ENCODE assay signal across 1 cellular context in the genomic region with DNA sequence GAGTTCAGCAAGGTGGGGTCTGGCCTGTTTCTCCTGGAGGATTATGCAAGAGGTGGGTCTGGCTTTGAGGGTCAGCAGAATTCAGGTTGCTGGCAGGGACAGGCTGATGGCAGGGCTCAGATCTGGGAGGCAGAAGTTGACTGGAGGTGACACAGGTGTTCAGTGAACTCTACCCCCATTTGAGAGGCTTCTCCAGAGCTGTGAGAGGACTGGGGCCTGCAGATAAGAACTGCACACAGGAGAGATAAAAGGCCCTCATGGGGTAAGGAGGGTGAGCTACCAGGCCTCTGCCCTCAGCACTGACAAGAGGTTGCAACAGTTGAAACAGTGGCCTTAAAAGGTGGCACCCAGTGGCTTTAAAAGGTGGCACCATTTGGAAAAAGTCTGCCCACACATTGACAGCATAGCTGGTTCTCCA.
A peak's percentile ranks its signal among the peaks of the same experiment; 100 is the strongest.
TF ChIP-seq lines count a peak whose summit lies in the region.

No MANE protein-coding gene starts in this region.

TF ChIP-seq in K562, 482 proteins besides CTCF, POLR2A, EP300 and RAD21 (continued from another document and continues in another):
- TF ChIP-seq, protein P1, sequence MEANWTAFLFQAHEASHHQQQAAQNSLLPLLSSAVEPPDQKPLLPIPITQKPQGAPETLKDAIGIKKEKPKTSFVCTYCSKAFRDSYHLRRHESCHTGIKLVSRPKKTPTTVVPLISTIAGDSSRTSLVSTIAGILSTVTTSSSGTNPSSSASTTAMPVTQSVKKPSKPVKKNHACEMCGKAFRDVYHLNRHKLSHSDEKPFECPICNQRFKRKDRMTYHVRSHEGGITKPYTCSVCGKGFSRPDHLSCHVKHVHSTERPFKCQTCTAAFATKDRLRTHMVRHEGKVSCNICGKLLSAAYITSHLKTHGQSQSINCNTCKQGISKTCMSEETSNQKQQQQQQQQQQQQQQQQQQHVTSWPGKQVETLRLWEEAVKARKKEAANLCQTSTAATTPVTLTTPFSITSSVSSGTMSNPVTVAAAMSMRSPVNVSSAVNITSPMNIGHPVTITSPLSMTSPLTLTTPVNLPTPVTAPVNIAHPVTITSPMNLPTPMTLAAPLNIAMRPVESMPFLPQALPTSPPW (CRISPR knock-in tag; IDR thresholded peaks at IDR 0.05) = peak; percentile 48; the same call in 1 of the 2 replicates
- TF ChIP-seq, protein P2, sequence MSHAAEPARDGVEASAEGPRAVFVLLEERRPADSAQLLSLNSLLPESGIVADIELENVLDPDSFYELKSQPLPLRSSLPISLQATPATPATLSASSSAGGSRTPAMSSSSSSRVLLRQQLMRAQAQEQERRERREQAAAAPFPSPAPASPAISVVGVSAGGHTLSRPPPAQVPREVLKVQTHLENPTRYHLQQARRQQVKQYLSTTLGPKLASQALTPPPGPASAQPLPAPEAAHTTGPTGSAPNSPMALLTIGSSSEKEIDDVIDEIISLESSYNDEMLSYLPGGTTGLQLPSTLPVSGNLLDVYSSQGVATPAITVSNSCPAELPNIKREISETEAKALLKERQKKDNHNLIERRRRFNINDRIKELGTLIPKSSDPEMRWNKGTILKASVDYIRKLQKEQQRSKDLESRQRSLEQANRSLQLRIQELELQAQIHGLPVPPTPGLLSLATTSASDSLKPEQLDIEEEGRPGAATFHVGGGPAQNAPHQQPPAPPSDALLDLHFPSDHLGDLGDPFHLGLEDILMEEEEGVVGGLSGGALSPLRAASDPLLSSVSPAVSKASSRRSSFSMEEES (CRISPR knock-in tag; IDR thresholded peaks at IDR 0.05) = no peak
- TF ChIP-seq, protein P3, sequence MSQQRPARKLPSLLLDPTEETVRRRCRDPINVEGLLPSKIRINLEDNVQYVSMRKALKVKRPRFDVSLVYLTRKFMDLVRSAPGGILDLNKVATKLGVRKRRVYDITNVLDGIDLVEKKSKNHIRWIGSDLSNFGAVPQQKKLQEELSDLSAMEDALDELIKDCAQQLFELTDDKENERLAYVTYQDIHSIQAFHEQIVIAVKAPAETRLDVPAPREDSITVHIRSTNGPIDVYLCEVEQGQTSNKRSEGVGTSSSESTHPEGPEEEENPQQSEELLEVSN (IDR thresholded peaks at IDR 0.05; ENCODE audit: borderline replicate concordance in 1 of 2, extremely low read depth in 1 of 2, insufficient read depth in 1 of 2, insufficient read length in 1 of 2, low read depth in 1 of 2, low read length in 1 of 2, poor library complexity in 1 of 2, severe bottlenecking in 1 of 2) = peak in 1 of 2 experiments; percentile 21
- TF ChIP-seq, protein P4, sequence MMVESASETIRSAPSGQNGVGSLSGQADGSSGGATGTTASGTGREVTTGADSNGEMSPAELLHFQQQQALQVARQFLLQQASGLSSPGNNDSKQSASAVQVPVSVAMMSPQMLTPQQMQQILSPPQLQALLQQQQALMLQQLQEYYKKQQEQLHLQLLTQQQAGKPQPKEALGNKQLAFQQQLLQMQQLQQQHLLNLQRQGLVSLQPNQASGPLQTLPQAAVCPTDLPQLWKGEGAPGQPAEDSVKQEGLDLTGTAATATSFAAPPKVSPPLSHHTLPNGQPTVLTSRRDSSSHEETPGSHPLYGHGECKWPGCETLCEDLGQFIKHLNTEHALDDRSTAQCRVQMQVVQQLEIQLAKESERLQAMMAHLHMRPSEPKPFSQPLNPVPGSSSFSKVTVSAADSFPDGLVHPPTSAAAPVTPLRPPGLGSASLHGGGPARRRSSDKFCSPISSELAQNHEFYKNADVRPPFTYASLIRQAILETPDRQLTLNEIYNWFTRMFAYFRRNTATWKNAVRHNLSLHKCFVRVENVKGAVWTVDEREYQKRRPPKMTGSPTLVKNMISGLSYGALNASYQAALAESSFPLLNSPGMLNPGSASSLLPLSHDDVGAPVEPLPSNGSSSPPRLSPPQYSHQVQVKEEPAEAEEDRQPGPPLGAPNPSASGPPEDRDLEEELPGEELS (CRISPR knock-in tag; IDR thresholded peaks at IDR 0.05; ENCODE audit: borderline replicate concordance) = no peak
- TF ChIP-seq ARID1B (IDR thresholded peaks at IDR 0.05) (peak; percentile 98), MECOM (CRISPR knock-in tag; IDR thresholded peaks at IDR 0.05) (0 out of 2 replicates have a peak, but pooled peaks have one; percentile 37), LEF1 (IDR thresholded peaks at IDR 0.05) (peak; percentile 55), POLR2B (IDR thresholded peaks at IDR 0.05; ENCODE audit: low read depth, partially characterized antibody) (no peak), DPF2 (IDR thresholded peaks at IDR 0.05) (peak; percentile 95), ZFP1 (CRISPR knock-in tag; IDR thresholded peaks at IDR 0.05) (no peak), ZNF766 (CRISPR knock-in tag; conservative IDR thresholded peaks at IDR 0.05) (peak; percentile 82), SOX6 (IDR thresholded peaks at IDR 0.05) (peak; percentile 78), FOSL1 (tag; conservative IDR thresholded peaks at IDR 0.05) (0 out of 2 replicates have a peak, but pooled peaks have one; percentile 19), HOXB6 (CRISPR knock-in tag; IDR thresholded peaks at IDR 0.05; ENCODE audit: borderline replicate concordance) (no peak), HSF4 (CRISPR knock-in tag; IDR thresholded peaks at IDR 0.05; ENCODE audit: borderline replicate concordance) (0 out of 2 replicates have a peak, but pooled peaks have one; percentile 40), MYNN (IDR thresholded peaks at IDR 0.05) (peak; percentile 84; the same call in 1 of the 2 replicates), MYNN (CRISPR knock-in tag; IDR thresholded peaks at IDR 0.05) (no peak), NCOR1 (IDR thresholded peaks at IDR 0.05) (peak; percentile 95), NCOA1 (IDR thresholded peaks at IDR 0.05; ENCODE audit: low read depth) (peak; percentile 73; the same call in 1 of the 2 replicates), OTX1 (CRISPR knock-in tag; IDR thresholded peaks at IDR 0.05) (no peak), NR2C2 (CRISPR knock-in tag; IDR thresholded peaks at IDR 0.05) (no peak), NR2C2 (tag; IDR thresholded peaks at IDR 0.05) (peak; percentile 61; the same call in 1 of the 2 replicates)
- TF ChIP-seq, protein P5, sequence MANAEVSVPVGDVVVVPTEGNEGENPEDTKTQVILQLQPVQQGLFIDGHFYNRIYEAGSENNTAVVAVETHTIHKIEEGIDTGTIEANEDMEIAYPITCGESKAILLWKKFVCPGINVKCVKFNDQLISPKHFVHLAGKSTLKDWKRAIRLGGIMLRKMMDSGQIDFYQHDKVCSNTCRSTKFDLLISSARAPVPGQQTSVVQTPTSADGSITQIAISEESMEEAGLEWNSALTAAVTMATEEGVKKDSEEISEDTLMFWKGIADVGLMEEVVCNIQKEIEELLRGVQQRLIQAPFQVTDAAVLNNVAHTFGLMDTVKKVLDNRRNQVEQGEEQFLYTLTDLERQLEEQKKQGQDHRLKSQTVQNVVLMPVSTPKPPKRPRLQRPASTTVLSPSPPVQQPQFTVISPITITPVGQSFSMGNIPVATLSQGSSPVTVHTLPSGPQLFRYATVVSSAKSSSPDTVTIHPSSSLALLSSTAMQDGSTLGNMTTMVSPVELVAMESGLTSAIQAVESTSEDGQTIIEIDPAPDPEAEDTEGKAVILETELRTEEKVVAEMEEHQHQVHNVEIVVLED (CRISPR knock-in tag; IDR thresholded peaks at IDR 0.05) = no peak
- TF ChIP-seq, protein P6, sequence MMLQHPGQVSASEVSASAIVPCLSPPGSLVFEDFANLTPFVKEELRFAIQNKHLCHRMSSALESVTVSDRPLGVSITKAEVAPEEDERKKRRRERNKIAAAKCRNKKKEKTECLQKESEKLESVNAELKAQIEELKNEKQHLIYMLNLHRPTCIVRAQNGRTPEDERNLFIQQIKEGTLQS (IDR thresholded peaks at IDR 0.05) = peak; percentile 39; the same call in 1 of the 2 replicates
- TF ChIP-seq, protein P6 (CRISPR knock-in tag; conservative IDR thresholded peaks at IDR 0.05) = no peak
- TF ChIP-seq, protein P7, sequence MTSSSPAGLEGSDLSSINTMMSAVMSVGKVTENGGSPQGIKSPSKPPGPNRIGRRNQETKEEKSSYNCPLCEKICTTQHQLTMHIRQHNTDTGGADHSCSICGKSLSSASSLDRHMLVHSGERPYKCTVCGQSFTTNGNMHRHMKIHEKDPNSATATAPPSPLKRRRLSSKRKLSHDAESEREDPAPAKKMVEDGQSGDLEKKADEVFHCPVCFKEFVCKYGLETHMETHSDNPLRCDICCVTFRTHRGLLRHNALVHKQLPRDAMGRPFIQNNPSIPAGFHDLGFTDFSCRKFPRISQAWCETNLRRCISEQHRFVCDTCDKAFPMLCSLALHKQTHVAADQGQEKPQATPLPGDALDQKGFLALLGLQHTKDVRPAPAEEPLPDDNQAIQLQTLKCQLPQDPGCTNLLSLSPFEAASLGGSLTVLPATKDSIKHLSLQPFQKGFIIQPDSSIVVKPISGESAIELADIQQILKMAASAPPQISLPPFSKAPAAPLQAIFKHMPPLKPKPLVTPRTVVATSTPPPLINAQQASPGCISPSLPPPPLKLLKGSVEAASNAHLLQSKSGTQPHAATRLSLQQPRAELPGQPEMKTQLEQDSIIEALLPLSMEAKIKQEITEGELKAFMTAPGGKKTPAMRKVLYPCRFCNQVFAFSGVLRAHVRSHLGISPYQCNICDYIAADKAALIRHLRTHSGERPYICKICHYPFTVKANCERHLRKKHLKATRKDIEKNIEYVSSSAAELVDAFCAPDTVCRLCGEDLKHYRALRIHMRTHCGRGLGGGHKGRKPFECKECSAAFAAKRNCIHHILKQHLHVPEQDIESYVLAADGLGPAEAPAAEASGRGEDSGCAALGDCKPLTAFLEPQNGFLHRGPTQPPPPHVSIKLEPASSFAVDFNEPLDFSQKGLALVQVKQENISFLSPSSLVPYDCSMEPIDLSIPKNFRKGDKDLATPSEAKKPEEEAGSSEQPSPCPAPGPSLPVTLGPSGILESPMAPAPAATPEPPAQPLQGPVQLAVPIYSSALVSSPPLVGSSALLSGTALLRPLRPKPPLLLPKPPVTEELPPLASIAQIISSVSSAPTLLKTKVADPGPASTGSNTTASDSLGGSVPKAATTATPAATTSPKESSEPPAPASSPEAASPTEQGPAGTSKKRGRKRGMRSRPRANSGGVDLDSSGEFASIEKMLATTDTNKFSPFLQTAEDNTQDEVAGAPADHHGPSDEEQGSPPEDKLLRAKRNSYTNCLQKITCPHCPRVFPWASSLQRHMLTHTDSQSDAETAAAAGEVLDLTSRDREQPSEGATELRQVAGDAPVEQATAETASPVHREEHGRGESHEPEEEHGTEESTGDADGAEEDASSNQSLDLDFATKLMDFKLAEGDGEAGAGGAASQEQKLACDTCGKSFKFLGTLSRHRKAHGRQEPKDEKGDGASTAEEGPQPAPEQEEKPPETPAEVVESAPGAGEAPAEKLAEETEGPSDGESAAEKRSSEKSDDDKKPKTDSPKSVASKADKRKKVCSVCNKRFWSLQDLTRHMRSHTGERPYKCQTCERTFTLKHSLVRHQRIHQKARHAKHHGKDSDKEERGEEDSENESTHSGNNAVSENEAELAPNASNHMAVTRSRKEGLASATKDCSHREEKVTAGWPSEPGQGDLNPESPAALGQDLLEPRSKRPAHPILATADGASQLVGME (CRISPR knock-in tag; IDR thresholded peaks at IDR 0.05) = no peak
- TF ChIP-seq, protein P8, sequence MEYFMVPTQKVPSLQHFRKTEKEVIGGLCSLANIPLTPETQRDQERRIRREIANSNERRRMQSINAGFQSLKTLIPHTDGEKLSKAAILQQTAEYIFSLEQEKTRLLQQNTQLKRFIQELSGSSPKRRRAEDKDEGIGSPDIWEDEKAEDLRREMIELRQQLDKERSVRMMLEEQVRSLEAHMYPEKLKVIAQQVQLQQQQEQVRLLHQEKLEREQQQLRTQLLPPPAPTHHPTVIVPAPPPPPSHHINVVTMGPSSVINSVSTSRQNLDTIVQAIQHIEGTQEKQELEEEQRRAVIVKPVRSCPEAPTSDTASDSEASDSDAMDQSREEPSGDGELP (CRISPR knock-in tag; IDR thresholded peaks at IDR 0.05; ENCODE audit: borderline replicate concordance) = 0 out of 2 replicates have a peak, but pooled peaks have one; percentile 3
- TF ChIP-seq, protein P9, sequence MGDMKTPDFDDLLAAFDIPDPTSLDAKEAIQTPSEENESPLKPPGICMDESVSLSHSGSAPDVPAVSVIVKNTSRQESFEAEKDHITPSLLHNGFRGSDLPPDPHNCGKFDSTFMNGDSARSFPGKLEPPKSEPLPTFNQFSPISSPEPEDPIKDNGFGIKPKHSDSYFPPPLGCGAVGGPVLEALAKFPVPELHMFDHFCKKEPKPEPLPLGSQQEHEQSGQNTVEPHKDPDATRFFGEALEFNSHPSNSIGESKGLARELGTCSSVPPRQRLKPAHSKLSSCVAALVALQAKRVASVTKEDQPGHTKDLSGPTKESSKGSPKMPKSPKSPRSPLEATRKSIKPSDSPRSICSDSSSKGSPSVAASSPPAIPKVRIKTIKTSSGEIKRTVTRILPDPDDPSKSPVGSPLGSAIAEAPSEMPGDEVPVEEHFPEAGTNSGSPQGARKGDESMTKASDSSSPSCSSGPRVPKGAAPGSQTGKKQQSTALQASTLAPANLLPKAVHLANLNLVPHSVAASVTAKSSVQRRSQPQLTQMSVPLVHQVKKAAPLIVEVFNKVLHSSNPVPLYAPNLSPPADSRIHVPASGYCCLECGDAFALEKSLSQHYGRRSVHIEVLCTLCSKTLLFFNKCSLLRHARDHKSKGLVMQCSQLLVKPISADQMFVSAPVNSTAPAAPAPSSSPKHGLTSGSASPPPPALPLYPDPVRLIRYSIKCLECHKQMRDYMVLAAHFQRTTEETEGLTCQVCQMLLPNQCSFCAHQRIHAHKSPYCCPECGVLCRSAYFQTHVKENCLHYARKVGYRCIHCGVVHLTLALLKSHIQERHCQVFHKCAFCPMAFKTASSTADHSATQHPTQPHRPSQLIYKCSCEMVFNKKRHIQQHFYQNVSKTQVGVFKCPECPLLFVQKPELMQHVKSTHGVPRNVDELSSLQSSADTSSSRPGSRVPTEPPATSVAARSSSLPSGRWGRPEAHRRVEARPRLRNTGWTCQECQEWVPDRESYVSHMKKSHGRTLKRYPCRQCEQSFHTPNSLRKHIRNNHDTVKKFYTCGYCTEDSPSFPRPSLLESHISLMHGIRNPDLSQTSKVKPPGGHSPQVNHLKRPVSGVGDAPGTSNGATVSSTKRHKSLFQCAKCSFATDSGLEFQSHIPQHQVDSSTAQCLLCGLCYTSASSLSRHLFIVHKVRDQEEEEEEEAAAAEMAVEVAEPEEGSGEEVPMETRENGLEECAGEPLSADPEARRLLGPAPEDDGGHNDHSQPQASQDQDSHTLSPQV (IDR thresholded peaks at IDR 0.05) = peak; percentile 86
- TF ChIP-seq, protein P10, sequence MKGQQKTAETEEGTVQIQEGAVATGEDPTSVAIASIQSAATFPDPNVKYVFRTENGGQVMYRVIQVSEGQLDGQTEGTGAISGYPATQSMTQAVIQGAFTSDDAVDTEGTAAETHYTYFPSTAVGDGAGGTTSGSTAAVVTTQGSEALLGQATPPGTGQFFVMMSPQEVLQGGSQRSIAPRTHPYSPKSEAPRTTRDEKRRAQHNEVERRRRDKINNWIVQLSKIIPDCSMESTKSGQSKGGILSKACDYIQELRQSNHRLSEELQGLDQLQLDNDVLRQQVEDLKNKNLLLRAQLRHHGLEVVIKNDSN (CRISPR knock-in tag; IDR thresholded peaks at IDR 0.05) = no peak
- TF ChIP-seq, protein P11, sequence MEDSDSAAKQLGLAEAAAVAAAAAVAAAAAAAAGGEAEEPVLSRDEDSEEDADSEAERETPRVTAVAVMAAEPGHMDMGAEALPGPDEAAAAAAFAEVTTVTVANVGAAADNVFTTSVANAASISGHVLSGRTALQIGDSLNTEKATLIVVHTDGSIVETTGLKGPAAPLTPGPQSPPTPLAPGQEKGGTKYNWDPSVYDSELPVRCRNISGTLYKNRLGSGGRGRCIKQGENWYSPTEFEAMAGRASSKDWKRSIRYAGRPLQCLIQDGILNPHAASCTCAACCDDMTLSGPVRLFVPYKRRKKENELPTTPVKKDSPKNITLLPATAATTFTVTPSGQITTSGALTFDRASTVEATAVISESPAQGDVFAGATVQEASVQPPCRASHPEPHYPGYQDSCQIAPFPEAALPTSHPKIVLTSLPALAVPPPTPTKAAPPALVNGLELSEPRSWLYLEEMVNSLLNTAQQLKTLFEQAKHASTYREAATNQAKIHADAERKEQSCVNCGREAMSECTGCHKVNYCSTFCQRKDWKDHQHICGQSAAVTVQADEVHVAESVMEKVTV (CRISPR knock-in tag; IDR thresholded peaks at IDR 0.05) = no peak
